ENCODE assay signal across 1 cellular context in the genomic region with DNA sequence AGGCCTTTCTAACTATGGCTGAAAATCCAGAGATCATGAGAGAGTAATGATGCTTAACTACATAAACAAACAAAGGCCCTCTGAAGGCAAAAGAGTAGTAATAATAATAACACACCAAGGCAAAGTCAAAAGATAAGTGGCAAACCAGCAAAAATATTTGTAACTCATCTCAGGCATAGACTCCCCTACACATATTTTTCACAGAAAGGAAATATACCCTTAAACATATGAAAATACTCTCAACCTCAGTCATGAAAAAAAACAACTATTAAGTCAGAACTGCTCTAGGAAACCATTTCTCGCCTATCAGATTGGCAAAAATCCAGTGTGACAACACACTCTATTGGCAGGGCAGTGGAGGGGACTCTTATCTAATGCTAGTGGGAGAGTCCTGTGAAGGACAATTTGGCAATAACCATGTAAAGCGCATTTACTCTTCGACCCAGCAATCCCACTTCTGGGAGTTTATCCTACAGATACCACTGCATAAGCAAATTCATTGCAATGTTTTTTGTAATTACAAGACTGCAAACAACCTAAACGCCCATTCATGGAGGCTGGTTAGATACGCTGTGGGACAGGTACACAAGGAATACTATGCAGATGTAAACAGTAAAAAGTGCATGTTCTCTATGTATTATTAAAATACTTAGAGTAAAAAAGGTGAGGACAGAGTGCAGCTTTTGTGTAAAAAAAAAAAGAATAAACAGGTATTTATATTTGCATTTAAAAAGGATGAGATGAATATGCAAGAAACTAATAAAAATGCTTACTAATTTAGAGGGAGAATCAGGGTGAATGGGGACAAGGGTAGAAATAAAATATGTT.
TF ChIP-seq lines count a peak whose summit lies in the region.

No MANE protein-coding gene starts in this region.

TF ChIP-seq in HEK293, 187 proteins besides CTCF, POLR2A, EP300 and RAD21 (continues in another document):
- TF ChIP-seq, protein P1, sequence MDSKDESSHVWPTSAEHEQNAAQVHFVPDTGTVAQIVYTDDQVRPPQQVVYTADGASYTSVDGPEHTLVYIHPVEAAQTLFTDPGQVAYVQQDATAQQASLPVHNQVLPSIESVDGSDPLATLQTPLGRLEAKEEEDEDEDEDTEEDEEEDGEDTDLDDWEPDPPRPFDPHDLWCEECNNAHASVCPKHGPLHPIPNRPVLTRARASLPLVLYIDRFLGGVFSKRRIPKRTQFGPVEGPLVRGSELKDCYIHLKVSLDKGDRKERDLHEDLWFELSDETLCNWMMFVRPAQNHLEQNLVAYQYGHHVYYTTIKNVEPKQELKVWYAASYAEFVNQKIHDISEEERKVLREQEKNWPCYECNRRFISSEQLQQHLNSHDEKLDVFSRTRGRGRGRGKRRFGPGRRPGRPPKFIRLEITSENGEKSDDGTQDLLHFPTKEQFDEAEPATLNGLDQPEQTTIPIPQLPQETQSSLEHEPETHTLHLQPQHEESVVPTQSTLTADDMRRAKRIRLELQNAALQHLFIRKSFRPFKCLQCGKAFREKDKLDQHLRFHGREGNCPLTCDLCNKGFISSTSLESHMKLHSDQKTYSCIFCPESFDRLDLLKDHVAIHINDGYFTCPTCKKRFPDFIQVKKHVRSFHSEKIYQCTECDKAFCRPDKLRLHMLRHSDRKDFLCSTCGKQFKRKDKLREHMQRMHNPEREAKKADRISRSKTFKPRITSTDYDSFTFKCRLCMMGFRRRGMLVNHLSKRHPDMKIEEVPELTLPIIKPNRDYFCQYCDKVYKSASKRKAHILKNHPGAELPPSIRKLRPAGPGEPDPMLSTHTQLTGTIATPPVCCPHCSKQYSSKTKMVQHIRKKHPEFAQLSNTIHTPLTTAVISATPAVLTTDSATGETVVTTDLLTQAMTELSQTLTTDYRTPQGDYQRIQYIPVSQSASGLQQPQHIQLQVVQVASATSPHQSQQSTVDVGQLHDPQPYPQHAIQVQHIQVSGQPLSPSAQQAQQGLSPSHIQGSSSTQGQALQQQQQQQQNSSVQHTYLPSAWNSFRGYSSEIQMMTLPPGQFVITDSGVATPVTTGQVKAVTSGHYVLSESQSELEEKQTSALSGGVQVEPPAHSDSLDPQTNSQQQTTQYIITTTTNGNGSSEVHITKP (tag by site-specific recombination; IDR thresholded peaks at IDR 0.05) = peak; percentile 83
- TF ChIP-seq YY1 (tag by site-specific recombination; IDR thresholded peaks at IDR 0.05) (no peak), ZSCAN23 (tag by site-specific recombination; IDR thresholded peaks at IDR 0.05) (no peak), ZNF174 (tag by site-specific recombination; IDR thresholded peaks at IDR 0.05) (no peak), ZNF239 (tag by site-specific recombination; IDR thresholded peaks at IDR 0.05) (no peak), ZBTB17 (tag by site-specific recombination; IDR thresholded peaks at IDR 0.05) (peak; percentile 48), ZNF155 (tag by site-specific recombination; IDR thresholded peaks at IDR 0.05) (no peak), ZNF530 (tag by site-specific recombination; IDR thresholded peaks at IDR 0.05; ENCODE audit: low read depth) (no peak), ZNF555 (tag by site-specific recombination; conservative IDR thresholded peaks at IDR 0.05) (no peak), ZNF610 (tag by site-specific recombination; IDR thresholded peaks at IDR 0.05; ENCODE audit: borderline replicate concordance) (0 out of 2 replicates have a peak, but pooled peaks have one; percentile 25), ZNF132 (tag by site-specific recombination; IDR thresholded peaks at IDR 0.05; ENCODE audit: borderline replicate concordance) (no peak), ZFP69B (tag by site-specific recombination; IDR thresholded peaks at IDR 0.05) (peak; percentile 10; the same call in 1 of the 2 replicates), ZXDB (tag by site-specific recombination; IDR thresholded peaks at IDR 0.05) (peak; percentile 51; the same call in 1 of the 2 replicates), ZNF426 (tag by site-specific recombination; IDR thresholded peaks at IDR 0.05) (no peak), ZNF366 (tag by site-specific recombination; conservative IDR thresholded peaks at IDR 0.05) (peak; percentile 48; the same call in 1 of the 2 replicates), ZIC2 (tag by site-specific recombination; IDR thresholded peaks at IDR 0.05) (no peak), WT1 (tag by site-specific recombination; IDR thresholded peaks at IDR 0.05) (peak; percentile 23; the same call in 1 of the 2 replicates), ZNF521 (tag by site-specific recombination; IDR thresholded peaks at IDR 0.05) (no peak), ZNF423 (tag by site-specific recombination; IDR thresholded peaks at IDR 0.05) (no peak), ZBTB21 (tag by site-specific recombination; IDR thresholded peaks at IDR 0.05) (no peak; the same call in 1 of the 2 replicates), SP7 (tag by site-specific recombination; IDR thresholded peaks at IDR 0.05) (peak; percentile 24; the same call in 1 of the 2 replicates), ZNF76 (tag by site-specific recombination; IDR thresholded peaks at IDR 0.05; ENCODE audit: borderline replicate concordance, low read depth) (no peak), ZNF558 (tag by site-specific recombination; IDR thresholded peaks at IDR 0.05) (no peak), ZNF747 (tag by site-specific recombination; IDR thresholded peaks at IDR 0.05) (no peak), TRIM28 (IDR thresholded peaks at IDR 0.05; ENCODE audit: borderline replicate concordance, low read length) (peak; percentile 79; the same call in 1 of the 2 replicates), ZNF843 (tag by site-specific recombination; IDR thresholded peaks at IDR 0.05) (0 out of 2 replicates have a peak, but pooled peaks have one; percentile 28), GFI1B (tag by site-specific recombination; IDR thresholded peaks at IDR 0.05) (0 out of 2 replicates have a peak, but pooled peaks have one; percentile 4), ZNF223 (tag by site-specific recombination; IDR thresholded peaks at IDR 0.05) (no peak), TCF7L2 (IDR thresholded peaks at IDR 0.05; ENCODE audit: borderline replicate concordance, low read depth, low read length) (no peak), ZNF510 (tag by site-specific recombination; IDR thresholded peaks at IDR 0.05; ENCODE audit: insufficient replicate concordance) (no peak), OSR2 (tag by site-specific recombination; IDR thresholded peaks at IDR 0.05) (peak; percentile 69), MYNN (tag by site-specific recombination; IDR thresholded peaks at IDR 0.05; ENCODE audit: borderline replicate concordance) (peak; percentile 89), ZNF600 (tag by site-specific recombination; IDR thresholded peaks at IDR 0.05) (peak; percentile 52; the same call in 1 of the 2 replicates), ZNF544 (tag by site-specific recombination; IDR thresholded peaks at IDR 0.05) (no peak), HOXC10 (CRISPR knock-in tag; IDR thresholded peaks at IDR 0.05) (no peak), ZNF146 (tag by site-specific recombination; IDR thresholded peaks at IDR 0.05) (0 out of 2 replicates have a peak, but pooled peaks have one; percentile 16), MZF1 (tag by site-specific recombination; IDR thresholded peaks at IDR 0.05; ENCODE audit: borderline replicate concordance) (0 out of 2 replicates have a peak, but pooled peaks have one; percentile 29)
- TF ChIP-seq, protein P2, sequence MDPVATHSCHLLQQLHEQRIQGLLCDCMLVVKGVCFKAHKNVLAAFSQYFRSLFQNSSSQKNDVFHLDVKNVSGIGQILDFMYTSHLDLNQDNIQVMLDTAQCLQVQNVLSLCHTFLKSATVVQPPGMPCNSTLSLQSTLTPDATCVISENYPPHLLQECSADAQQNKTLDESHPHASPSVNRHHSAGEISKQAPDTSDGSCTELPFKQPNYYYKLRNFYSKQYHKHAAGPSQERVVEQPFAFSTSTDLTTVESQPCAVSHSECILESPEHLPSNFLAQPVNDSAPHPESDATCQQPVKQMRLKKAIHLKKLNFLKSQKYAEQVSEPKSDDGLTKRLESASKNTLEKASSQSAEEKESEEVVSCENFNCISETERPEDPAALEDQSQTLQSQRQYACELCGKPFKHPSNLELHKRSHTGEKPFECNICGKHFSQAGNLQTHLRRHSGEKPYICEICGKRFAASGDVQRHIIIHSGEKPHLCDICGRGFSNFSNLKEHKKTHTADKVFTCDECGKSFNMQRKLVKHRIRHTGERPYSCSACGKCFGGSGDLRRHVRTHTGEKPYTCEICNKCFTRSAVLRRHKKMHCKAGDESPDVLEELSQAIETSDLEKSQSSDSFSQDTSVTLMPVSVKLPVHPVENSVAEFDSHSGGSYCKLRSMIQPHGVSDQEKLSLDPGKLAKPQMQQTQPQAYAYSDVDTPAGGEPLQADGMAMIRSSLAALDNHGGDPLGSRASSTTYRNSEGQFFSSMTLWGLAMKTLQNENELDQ (tag by site-specific recombination; IDR thresholded peaks at IDR 0.05; ENCODE audit: low read depth) = no peak
- TF ChIP-seq, protein P3, sequence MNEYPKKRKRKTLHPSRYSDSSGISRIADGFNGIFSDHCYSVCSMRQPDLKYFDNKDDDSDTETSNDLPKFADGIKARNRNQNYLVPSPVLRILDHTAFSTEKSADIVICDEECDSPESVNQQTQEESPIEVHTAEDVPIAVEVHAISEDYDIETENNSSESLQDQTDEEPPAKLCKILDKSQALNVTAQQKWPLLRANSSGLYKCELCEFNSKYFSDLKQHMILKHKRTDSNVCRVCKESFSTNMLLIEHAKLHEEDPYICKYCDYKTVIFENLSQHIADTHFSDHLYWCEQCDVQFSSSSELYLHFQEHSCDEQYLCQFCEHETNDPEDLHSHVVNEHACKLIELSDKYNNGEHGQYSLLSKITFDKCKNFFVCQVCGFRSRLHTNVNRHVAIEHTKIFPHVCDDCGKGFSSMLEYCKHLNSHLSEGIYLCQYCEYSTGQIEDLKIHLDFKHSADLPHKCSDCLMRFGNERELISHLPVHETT (tag by site-specific recombination; IDR thresholded peaks at IDR 0.05) = peak; percentile 25; the same call in 1 of the 2 replicates
- TF ChIP-seq, protein P4, sequence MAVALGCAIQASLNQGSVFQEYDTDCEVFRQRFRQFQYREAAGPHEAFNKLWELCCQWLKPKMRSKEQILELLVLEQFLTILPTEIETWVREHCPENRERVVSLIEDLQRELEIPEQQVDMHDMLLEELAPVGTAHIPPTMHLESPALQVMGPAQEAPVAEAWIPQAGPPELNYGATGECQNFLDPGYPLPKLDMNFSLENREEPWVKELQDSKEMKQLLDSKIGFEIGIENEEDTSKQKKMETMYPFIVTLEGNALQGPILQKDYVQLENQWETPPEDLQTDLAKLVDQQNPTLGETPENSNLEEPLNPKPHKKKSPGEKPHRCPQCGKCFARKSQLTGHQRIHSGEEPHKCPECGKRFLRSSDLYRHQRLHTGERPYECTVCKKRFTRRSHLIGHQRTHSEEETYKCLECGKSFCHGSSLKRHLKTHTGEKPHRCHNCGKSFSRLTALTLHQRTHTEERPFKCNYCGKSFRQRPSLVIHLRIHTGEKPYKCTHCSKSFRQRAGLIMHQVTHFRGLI (tag by site-specific recombination; IDR thresholded peaks at IDR 0.05) = no peak
- TF ChIP-seq, protein P5, sequence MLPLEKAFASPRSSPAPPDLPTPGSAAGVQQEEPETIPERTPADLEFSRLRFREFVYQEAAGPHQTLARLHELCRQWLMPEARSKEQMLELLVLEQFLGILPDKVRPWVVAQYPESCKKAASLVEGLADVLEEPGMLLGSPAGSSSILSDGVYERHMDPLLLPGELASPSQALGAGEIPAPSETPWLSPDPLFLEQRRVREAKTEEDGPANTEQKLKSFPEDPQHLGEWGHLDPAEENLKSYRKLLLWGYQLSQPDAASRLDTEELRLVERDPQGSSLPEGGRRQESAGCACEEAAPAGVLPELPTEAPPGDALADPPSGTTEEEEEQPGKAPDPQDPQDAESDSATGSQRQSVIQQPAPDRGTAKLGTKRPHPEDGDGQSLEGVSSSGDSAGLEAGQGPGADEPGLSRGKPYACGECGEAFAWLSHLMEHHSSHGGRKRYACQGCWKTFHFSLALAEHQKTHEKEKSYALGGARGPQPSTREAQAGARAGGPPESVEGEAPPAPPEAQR (tag by site-specific recombination; IDR thresholded peaks at IDR 0.05) = no peak
- TF ChIP-seq, protein P6, sequence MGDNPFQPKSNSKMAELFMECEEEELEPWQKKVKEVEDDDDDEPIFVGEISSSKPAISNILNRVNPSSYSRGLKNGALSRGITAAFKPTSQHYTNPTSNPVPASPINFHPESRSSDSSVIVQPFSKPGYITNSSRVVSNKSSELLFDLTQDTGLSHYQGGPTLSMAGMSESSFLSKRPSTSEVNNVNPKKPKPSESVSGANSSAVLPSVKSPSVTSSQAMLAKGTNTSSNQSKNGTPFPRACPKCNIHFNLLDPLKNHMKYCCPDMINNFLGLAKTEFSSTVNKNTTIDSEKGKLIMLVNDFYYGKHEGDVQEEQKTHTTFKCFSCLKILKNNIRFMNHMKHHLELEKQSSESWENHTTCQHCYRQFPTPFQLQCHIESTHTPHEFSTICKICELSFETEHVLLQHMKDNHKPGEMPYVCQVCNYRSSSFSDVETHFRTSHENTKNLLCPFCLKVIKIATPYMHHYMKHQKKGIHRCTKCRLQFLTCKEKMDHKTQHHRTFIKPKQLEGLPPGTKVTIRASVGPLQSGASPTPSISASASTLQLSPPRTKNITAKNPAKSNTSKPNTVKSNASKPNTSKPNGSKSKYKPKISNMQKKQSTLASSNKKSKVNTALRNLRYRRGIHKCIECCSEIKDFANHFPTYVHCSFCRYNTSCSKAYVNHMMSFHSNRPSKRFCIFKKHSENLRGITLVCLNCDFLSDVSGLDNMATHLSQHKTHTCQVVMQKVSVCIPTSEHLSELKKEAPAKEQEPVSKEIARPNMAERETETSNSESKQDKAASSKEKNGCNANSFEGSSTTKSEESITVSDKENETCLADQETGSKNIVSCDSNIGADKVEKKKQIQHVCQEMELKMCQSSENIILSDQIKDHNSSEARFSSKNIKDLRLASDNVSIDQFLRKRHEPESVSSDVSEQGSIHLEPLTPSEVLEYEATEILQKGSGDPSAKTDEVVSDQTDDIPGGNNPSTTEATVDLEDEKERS (tag by site-specific recombination; IDR thresholded peaks at IDR 0.05) = no peak
- TF ChIP-seq, protein P7, sequence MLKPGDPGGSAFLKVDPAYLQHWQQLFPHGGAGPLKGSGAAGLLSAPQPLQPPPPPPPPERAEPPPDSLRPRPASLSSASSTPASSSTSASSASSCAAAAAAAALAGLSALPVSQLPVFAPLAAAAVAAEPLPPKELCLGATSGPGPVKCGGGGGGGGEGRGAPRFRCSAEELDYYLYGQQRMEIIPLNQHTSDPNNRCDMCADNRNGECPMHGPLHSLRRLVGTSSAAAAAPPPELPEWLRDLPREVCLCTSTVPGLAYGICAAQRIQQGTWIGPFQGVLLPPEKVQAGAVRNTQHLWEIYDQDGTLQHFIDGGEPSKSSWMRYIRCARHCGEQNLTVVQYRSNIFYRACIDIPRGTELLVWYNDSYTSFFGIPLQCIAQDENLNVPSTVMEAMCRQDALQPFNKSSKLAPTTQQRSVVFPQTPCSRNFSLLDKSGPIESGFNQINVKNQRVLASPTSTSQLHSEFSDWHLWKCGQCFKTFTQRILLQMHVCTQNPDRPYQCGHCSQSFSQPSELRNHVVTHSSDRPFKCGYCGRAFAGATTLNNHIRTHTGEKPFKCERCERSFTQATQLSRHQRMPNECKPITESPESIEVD (tag by site-specific recombination; IDR thresholded peaks at IDR 0.05) = peak; percentile 54
